ENCODE assay signal across 19 cellular contexts in the genomic region with DNA sequence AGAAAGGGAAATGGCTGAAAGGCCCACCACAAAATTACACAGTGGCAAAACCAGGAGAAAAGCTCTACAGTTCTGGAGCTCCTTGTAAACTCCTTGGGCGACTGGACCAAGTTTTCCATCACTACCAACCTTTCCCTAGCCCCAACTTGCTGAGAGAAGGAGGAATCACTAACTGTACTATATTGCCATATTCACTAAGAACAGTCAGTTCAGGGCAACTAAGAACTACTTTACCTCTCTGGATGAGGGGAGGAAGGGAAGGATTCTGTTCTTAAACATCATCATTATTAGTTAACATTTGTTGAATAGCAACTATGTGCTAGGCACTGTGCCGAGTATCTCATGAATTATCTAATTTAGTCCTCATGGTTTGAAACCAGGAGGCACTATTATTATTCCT.
DNase-seq lines count a peak whose midpoint lies in the region; ATAC-seq and TF ChIP-seq lines count a peak whose summit lies in the region.
"Had no signal": no experiment of that assay in that cellular context is flagged by ENCODE, and none has a peak within 500 bp of the region (broad histone marks: within the 10 kb centered on the region; RNA-seq: fewer than 3 reads in every experiment).

No MANE protein-coding gene starts in this region.

- no peak overlapping the region for H3K4ac ChIP-seq in IMR-90 (ENCODE audit: low read depth, low read length)

- no peak overlapping the region for H3K56ac ChIP-seq in IMR-90 (ENCODE audit: extremely low read depth, insufficient read depth, low read length)

- TF ChIP-seq CTCF in IMR-90 (conservative IDR thresholded peaks at IDR 0.05; ENCODE audit: low read depth, low read length) (no peak), brain (conservative IDR thresholded peaks at IDR 0.05) (no peak), nephron (IDR thresholded peaks at IDR 0.05; ENCODE audit: unreplicated experiment in 3 of 3) (no peak), tibial artery (IDR thresholded peaks at IDR 0.05) (no peak), progenitor cell of endocrine pancreas (IDR thresholded peaks at IDR 0.05; ENCODE audit: unreplicated experiment) (no peak), GM13977 (IDR thresholded peaks at IDR 0.05; ENCODE audit: extremely low read depth, insufficient read depth, missing control alignments) (no peak)

- H3K4me3 ChIP-seq in IMR-90 (ENCODE audit: insufficient read depth, low read depth, low read length) (no peak overlapping the region), tibial artery (peak overlapping the region; percentile 84 to 90)
- H3K4me3 ChIP-seq: GM23338 had no signal

- no peak overlapping the region for H4K5ac ChIP-seq in IMR-90 (ENCODE audit: low read depth, low read length)

- no peak overlapping the region for H2BK5ac ChIP-seq in IMR-90 (ENCODE audit: low read depth, low read length, poor library complexity, severe bottlenecking)

- H4K91ac ChIP-seq in IMR-90 (ENCODE audit: insufficient read depth, low read depth, low read length) = no peak overlapping the region

- H3K9me3 ChIP-seq in IMR-90 (ENCODE audit: control insufficient read depth, insufficient read depth, low read length) (no peaks in the 10 kb centered on the region), tibial artery (no peaks in the 10 kb centered on the region)

- peak overlapping the region; percentile 12; the same call in 1 of the 2 replicates for H3K14ac ChIP-seq in IMR-90 (replicated peaks; ENCODE audit: low read depth, low read length)

- H3K4me1 Mint-ChIP-seq in brain (peaks cover 71% of the 10 kb centered on the region), nephron (peaks cover 73% of the 10 kb centered on the region), progenitor cell of endocrine pancreas (ENCODE audit: low read depth) (peaks cover 46% of the 10 kb centered on the region)
- H3K4me1 Mint-ChIP-seq in activated CD4-positive, alpha-beta memory T cell treated with anti-CD3 and anti-CD28 coated beads, Interleukin-2, amount 10 ng/mL, durations not matched to agents 7 days and 5 days = peaks cover 15% of the 10 kb centered on the region

- no peak for TF ChIP-seq RAD21 in IMR-90 (IDR thresholded peaks at IDR 0.05; ENCODE audit: low read length)

- no peak overlapping the region for H2BK15ac ChIP-seq in IMR-90 (ENCODE audit: low read depth, low read length)

- no peak overlapping the region for H2AK5ac ChIP-seq in IMR-90 (ENCODE audit: low read depth, low read length)

- DNase-seq in IMR-90 (no peak), tibial artery (no peak), progenitor cell of endocrine pancreas (ENCODE audit: low spot score, unreplicated experiment) (no peak), GM13977 (ENCODE audit: low spot score) (no peak)
- no peak for DNase-seq in activated CD4-positive, alpha-beta memory T cell treated with anti-CD3 and anti-CD28 coated beads, Interleukin-2, amount 10 ng/mL, durations not matched to agents 7 days and 5 days
- DNase-seq: activated gamma-delta T cell treated with Interleukin-2 at 50 U/mL for 16 hours, AML-193, aorta, endodermal cell, GF-D8, NCI-H1048, NCI-H2081 treated with DMSO at 0.1 percent for 48 hours, NCI-H524, Right ventricle myocardium superior, T-helper 1 cell had no signal

- H4K20me1 ChIP-seq in IMR-90 (ENCODE audit: insufficient read depth, low read length) = peaks cover 59% of the 10 kb centered on the region

- H3K79me1 ChIP-seq in IMR-90 (ENCODE audit: low read depth in 1 of 2, low read length in 2 of 2) = peaks cover 41 to 68% of the 10 kb centered on the region in 2 experiments

- dilution Hi-C loops in IMR-90 (cut with HindIII; ENCODE audit: low sequenced_read_pairs, unreplicated experiment) = no loop called here

- in situ Hi-C loops in IMR-90 (cut with MboI; ENCODE audit: low sequenced_read_pairs) (no loop called here), GM13977 (cut with MboI; ENCODE audit: low pct_unique_long_range_greater_than_20kb, low sequenced_read_pairs, unreplicated experiment) (no loop called here)

- POLR2A ChIA-PET in IMR-90 (lab: Charles Lee; ENCODE audit: unreplicated experiment) = no interaction called here
- POLR2A ChIA-PET in activated CD4-positive, alpha-beta memory T cell treated with anti-CD3 and anti-CD28 coated beads, Interleukin-2, amount 10 ng/mL, durations not matched to agents 7 days and 5 days (lab: Charles Lee) = no interaction called here

- 0 out of 4 replicates have a peak overlapping the region, but pooled peaks of 1 of the 2 experiments have one; percentile 9 for H4K8ac ChIP-seq in IMR-90 (ENCODE audit: low read depth in 2 of 2, low read length in 2 of 2)

- H3K4me1 ChIP-seq in IMR-90 (ENCODE audit: control insufficient read depth, insufficient read depth, low read length) = peaks cover 8% of the 10 kb centered on the region
- H3K4me1 ChIP-seq in tibial artery = peaks cover 0 to 69% (median 44%) of the 10 kb centered on the region in 4 donors

- peaks cover 13% of the 10 kb centered on the region for H3K9me1 ChIP-seq in IMR-90 (ENCODE audit: insufficient read depth, low read length)

- H3K27me3 ChIP-seq in IMR-90 (ENCODE audit: control insufficient read depth, insufficient read depth, low read length) = no peaks in the 10 kb centered on the region
- H3K27me3 ChIP-seq in tibial artery = no peaks in the 10 kb centered on the region

- H2BK120ac ChIP-seq in IMR-90 (ENCODE audit: low read depth, low read length) = no peak overlapping the region

- H3K27me3 Mint-ChIP-seq in brain (peaks cover 8% of the 10 kb centered on the region), nephron (ENCODE audit: low read depth) (peaks cover 3% of the 10 kb centered on the region), progenitor cell of endocrine pancreas (no peaks in the 10 kb centered on the region)
- peaks cover 13% of the 10 kb centered on the region for H3K27me3 Mint-ChIP-seq in activated CD4-positive, alpha-beta memory T cell treated with anti-CD3 and anti-CD28 coated beads, Interleukin-2, amount 10 ng/mL, durations not matched to agents 7 days and 5 days

- peaks cover 2% of the 10 kb centered on the region; the same call in 1 of the 2 replicates for H3K36me3 ChIP-seq in IMR-90 (ENCODE audit: control insufficient read depth, insufficient read depth, low read length)
- H3K36me3 ChIP-seq in tibial artery = no peaks in the 10 kb centered on the region

- H3K18ac ChIP-seq in IMR-90 (ENCODE audit: low read depth, low read length) = no peak overlapping the region

- H3K36me3 Mint-ChIP-seq in brain (peaks cover 23% of the 10 kb centered on the region), nephron (ENCODE audit: low read depth) (peaks cover 11% of the 10 kb centered on the region), progenitor cell of endocrine pancreas (ENCODE audit: insufficient read depth) (peaks cover 14% of the 10 kb centered on the region)
- H3K36me3 Mint-ChIP-seq in activated CD4-positive, alpha-beta memory T cell treated with anti-CD3 and anti-CD28 coated beads, Interleukin-2, amount 10 ng/mL, durations not matched to agents 7 days and 5 days (ENCODE audit: low read depth) = peaks cover 4% of the 10 kb centered on the region

- no peak for ATAC-seq in IMR-90 (ENCODE audit: low read depth)
- ATAC-seq: GM23338 had no signal

- H3K9ac ChIP-seq in IMR-90 (ENCODE audit: low read depth, low read length) = no peak overlapping the region
- H3K9ac ChIP-seq: KMS-11 had no signal

- H3K9me3 Mint-ChIP-seq in brain (peaks cover 0 to 3% (median 0%) of the 10 kb centered on the region in 5 experiments), nephron (no peaks in the 10 kb centered on the region), progenitor cell of endocrine pancreas (ENCODE audit: low read depth) (no peaks in the 10 kb centered on the region)
- no peaks in the 10 kb centered on the region for H3K9me3 Mint-ChIP-seq in activated CD4-positive, alpha-beta memory T cell treated with anti-CD3 and anti-CD28 coated beads, Interleukin-2, amount 10 ng/mL, durations not matched to agents 7 days and 5 days
- H3K9me3 Mint-ChIP-seq: endodermal cell, GM23338 had no signal

- peak overlapping the region in 4 of 5 experiments; percentile 12 to 93 (median 92) for H3K4me3 Mint-ChIP-seq in brain
- peak overlapping the region; percentile 13 to 95 (median 86) for H3K4me3 Mint-ChIP-seq in nephron
- no peak overlapping the region for H3K4me3 Mint-ChIP-seq in progenitor cell of endocrine pancreas (ENCODE audit: low read depth)
- H3K4me3 Mint-ChIP-seq in activated CD4-positive, alpha-beta memory T cell treated with anti-CD3 and anti-CD28 coated beads, Interleukin-2, amount 10 ng/mL, durations not matched to agents 7 days and 5 days = no peak overlapping the region
- H3K4me3 Mint-ChIP-seq: endodermal cell, GM23338 had no signal

- H3K27ac Mint-ChIP-seq in brain = peak overlapping the region in 1 of 5 experiments; percentile 50
- H3K27ac Mint-ChIP-seq in nephron = peak overlapping the region in 2 of 3 experiments; percentile 43 to 71
- H3K27ac Mint-ChIP-seq in progenitor cell of endocrine pancreas = no peak overlapping the region
- no peak overlapping the region for H3K27ac Mint-ChIP-seq in activated CD4-positive, alpha-beta memory T cell treated with anti-CD3 and anti-CD28 coated beads, Interleukin-2, amount 10 ng/mL, durations not matched to agents 7 days and 5 days
- H3K27ac Mint-ChIP-seq: endodermal cell, GM23338 had no signal

- no peak overlapping the region for H2BK20ac ChIP-seq in IMR-90 (ENCODE audit: low read depth, low read length)

- no peak overlapping the region for H2AFZ ChIP-seq in IMR-90 (replicated peaks; ENCODE audit: low read length, poor library complexity)
- H2AFZ ChIP-seq: GM23338 had no signal

- no peak overlapping the region for H2AK9ac ChIP-seq in IMR-90 (replicated peaks; ENCODE audit: low read depth, low read length, poor library complexity)

- peak overlapping the region; percentile 39; the same call in 1 of the 2 replicates for H3K23ac ChIP-seq in IMR-90 (ENCODE audit: low read depth, low read length)

- no TSS peak for BruUV-seq in IMR-90 (replicated peaks; lab: Mats Ljungman, UMichigan)

- intact Hi-C loops in IMR-90 (cut with micrococcal nuclease) (no loop called here), tibial artery (cut with DNase I; ENCODE audit: low total_unique reads) (loop anchor here (10.0 kb wide), 2 partner anchors 122 to 188 kb away; no protein-coding TSS in a partner anchor)

- TF ChIP-seq POLR2A in IMR-90 (IDR thresholded peaks at IDR 0.05; ENCODE audit: low read depth, low read length) = no peak

- H3K27ac ChIP-seq in IMR-90 (ENCODE audit: insufficient read depth, low read length) (no peak overlapping the region), tibial artery (peak overlapping the region; percentile 97)
- H3K27ac ChIP-seq: KMS-11 had no signal

- H3K4me2 ChIP-seq in IMR-90 (ENCODE audit: low read depth, low read length) = no peak overlapping the region
- H3K4me2 ChIP-seq: GM23338, KMS-11 had no signal

- no CpG with 5 or more reads among the region's 2 CpGs for WGBS in IMR-90 (ENCODE audit: extremely low coverage in 2 of 2, insufficient read length in 1 of 2), 2 experiments

- CTCF ChIA-PET in IMR-90 (lab: Yijun Ruan, JAX) = no interaction called here
- CTCF ChIA-PET in activated CD4-positive, alpha-beta memory T cell treated with anti-CD3 and anti-CD28 coated beads, Interleukin-2, amount 10 ng/mL, durations not matched to agents 7 days and 5 days (lab: Charles Lee) = interaction anchor here (1.3 to 1.5 kb wide), 3 partner anchors 11 to 42 kb away, joined by 3 to 4 read pairs (median 4); no protein-coding TSS in a partner anchor

TF ChIP-seq in IMR-90, 13 proteins besides CTCF, POLR2A, EP300 and RAD21 (continues in another document):
- no peak for TF ChIP-seq MXI1 (IDR thresholded peaks at IDR 0.05; ENCODE audit: borderline replicate concordance, low read depth, low read length)

Comparison
In these comparisons a context has a peak if more than half of its experiments do, and no peak if none do; other contexts are left out.
1. H3K27ac Mint-ChIP-seq: peak in nephron (2 of 3); none in progenitor cell of endocrine pancreas (single experiment) and activated CD4-positive, alpha-beta memory T cell treated with anti-CD3 and anti-CD28 coated beads, Interleukin-2, amount 10 ng/mL, durations not matched to agents 7 days and 5 days (single experiment).
2. H3K4me3 Mint-ChIP-seq: peak in brain (4 of 5) and nephron (3 of 3); none in progenitor cell of endocrine pancreas (single experiment) and activated CD4-positive, alpha-beta memory T cell treated with anti-CD3 and anti-CD28 coated beads, Interleukin-2, amount 10 ng/mL, durations not matched to agents 7 days and 5 days (single experiment).